ENCODE assay signal across 1 cellular context in the genomic region with DNA sequence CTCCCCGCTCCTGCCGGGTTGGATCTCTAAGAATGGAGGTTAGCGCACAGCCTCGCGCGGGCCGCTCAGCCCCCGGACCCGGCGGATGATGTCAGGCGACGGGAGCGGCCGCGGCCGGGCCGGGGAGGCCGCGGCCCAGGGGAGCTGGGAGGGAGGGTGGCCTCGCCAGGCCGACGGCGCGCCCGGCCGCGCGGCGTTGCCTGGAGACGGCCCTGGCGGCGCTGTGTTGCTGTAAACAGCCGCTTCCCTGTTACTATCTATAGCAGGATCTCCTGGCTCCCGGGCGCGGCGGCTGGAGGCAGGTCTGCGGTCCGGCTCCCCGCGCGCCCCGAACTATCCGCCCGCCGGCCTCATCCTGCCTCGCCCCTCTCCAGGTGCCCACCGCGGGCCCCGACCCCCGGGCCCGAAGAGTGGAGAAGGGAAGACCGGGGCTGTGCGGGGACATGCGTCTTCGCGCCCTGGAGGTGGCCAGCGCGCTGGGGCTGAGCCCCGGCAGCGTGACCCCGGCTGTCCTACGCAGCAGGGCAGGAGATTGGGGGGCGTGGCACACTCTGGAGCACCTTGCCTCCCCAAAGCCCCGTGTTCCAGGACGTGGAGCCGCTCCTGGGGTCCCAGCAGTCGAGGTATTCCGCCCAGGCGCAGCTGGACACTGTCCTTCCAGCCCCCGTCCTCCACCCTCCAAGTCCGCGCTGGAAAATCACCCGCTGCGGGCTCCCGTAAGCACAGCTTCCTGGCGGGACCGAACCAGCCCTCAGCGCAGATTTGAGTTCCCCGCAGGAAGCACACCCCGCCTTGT.
TF ChIP-seq lines count a peak whose summit lies in the region.

No MANE protein-coding gene starts in this region.

TF ChIP-seq in GM12878, 131 proteins besides CTCF, POLR2A, EP300 and RAD21 (continued from another document):
- no peak for TF ChIP-seq SRF (IDR thresholded peaks at IDR 0.05; ENCODE audit: low read depth in 2 of 2, low read length in 2 of 2)
- no peak for TF ChIP-seq FOS (IDR thresholded peaks at IDR 0.05; ENCODE audit: borderline replicate concordance, extremely low read depth, insufficient read length)
- TF ChIP-seq SUPT20H (IDR thresholded peaks at IDR 0.05; ENCODE audit: borderline replicate concordance, control insufficient read depth, low read depth, low read length), result no peak
- TF ChIP-seq YBX1 (IDR thresholded peaks at IDR 0.05), result no peak
